10 cellular contexts compared by ENCODE assay signal in the genomic region with DNA sequence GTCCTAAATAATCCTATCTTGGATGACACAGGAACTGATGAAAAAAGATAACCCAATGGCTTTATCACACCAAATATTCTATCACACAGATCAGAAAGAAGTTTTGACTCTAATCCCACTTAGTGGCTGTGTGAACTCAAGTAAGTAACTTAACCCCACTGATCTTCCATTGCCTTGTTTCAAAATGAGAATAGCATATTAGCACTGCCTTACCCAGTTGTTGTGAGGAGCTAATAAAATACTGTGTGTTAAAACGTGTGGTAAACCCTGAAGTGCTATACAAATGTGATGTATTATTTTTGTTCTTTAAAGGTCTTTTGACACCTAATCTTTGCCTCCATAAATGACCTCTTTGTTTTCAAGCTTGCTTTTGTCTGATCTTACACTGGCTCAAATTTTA.
DNase-seq lines count a peak whose midpoint lies in the region; ATAC-seq and TF ChIP-seq lines count a peak whose summit lies in the region.
"Had no signal": no experiment of that assay in that cellular context is flagged by ENCODE, and none has a peak within 500 bp of the region (broad histone marks: within the 10 kb centered on the region; RNA-seq: fewer than 3 reads in every experiment).

No MANE protein-coding gene starts in this region.

- in situ Hi-C loops in brain microvascular endothelial cell (cut with HindIII; ENCODE audit: low pct_ligation_motif_present, low sequenced_read_pairs) = no loop called here
- in situ Hi-C loops in G401 (cut with HindIII; ENCODE audit: low sequenced_read_pairs) = no loop called here

- no peaks in the 10 kb centered on the region for H3K27me3 Mint-ChIP-seq in activated naive CD4-positive, alpha-beta T cell treated with anti-CD3 and anti-CD28 coated beads, Interleukin-2, amount 50 U/mL, for 24 hours
- peaks cover 7% of the 10 kb centered on the region for H3K27me3 Mint-ChIP-seq in activated naive CD4-positive, alpha-beta T cell treated with anti-CD3 and anti-CD28 coated beads for 36 hours (ENCODE audit: low read depth)
- no peaks in the 10 kb centered on the region for H3K27me3 Mint-ChIP-seq in activated T-helper 17 cell treated with anti-CD3 and anti-CD28 coated beads, Interleukin-2, amount 50 U/mL, for 72 hours

- no peaks in the 10 kb centered on the region for H3K27me3 ChIP-seq in brain microvascular endothelial cell (replicated peaks)
- H3K27me3 ChIP-seq: right lobe of liver had no signal

- no peak for TF ChIP-seq CTCF in brain microvascular endothelial cell (IDR thresholded peaks at IDR 0.05; ENCODE audit: low read depth, low read length, missing control alignments)

- no peaks in the 10 kb centered on the region for H3K36me3 ChIP-seq in brain microvascular endothelial cell (replicated peaks)
- H3K36me3 ChIP-seq: right lobe of liver had no signal

- no peak overlapping the region for H3K4me3 ChIP-seq in brain microvascular endothelial cell (ENCODE audit: low read depth, low read length)
- H3K4me3 ChIP-seq: right lobe of liver had no signal

- peak; percentile 9 for ATAC-seq in HG03066 (IDR thresholded peaks at IDR 0.05; ENCODE audit: low read depth, unreplicated experiment)
- no peak for ATAC-seq in activated T-helper 17 cell treated with anti-CD3 and anti-CD28 coated beads, Interleukin-2, amount 50 U/mL, for 72 hours (replicated peaks)

- peak overlapping the region; percentile 85 for H3K27ac Mint-ChIP-seq in activated naive CD4-positive, alpha-beta T cell treated with anti-CD3 and anti-CD28 coated beads, Interleukin-2, amount 50 U/mL, for 24 hours
- H3K27ac Mint-ChIP-seq in activated naive CD4-positive, alpha-beta T cell treated with anti-CD3 and anti-CD28 coated beads for 36 hours = no peak overlapping the region
- peak overlapping the region; percentile 28 for H3K27ac Mint-ChIP-seq in activated T-helper 17 cell treated with anti-CD3 and anti-CD28 coated beads, Interleukin-2, amount 50 U/mL, for 72 hours

- H3K4me3 Mint-ChIP-seq in activated naive CD4-positive, alpha-beta T cell treated with anti-CD3 and anti-CD28 coated beads, Interleukin-2, amount 50 U/mL, for 24 hours = peak overlapping the region; percentile 78
- no peak overlapping the region for H3K4me3 Mint-ChIP-seq in activated naive CD4-positive, alpha-beta T cell treated with anti-CD3 and anti-CD28 coated beads for 36 hours
- H3K4me3 Mint-ChIP-seq in activated T-helper 17 cell treated with anti-CD3 and anti-CD28 coated beads, Interleukin-2, amount 50 U/mL, for 72 hours = peak overlapping the region; percentile 70

- no peak for DNase-seq in activated naive CD4-positive, alpha-beta T cell treated with anti-CD3 and anti-CD28 coated beads for 36 hours
- DNase-seq in DMS53 (lab: John Stamatoyannopoulos, UW) (no peak), brain microvascular endothelial cell (no peak), NCI-H446 (lab: John Stamatoyannopoulos, UW) (no peak), G401 (ENCODE audit: low spot score) (no peak)
- DNase-seq: kidney, right lobe of liver had no signal

- intact Hi-C loops in activated naive CD4-positive, alpha-beta T cell treated with anti-CD3 and anti-CD28 coated beads for 36 hours (cut with micrococcal nuclease) = loop anchor here (1.0 to 5.0 kb wide), 4 partner anchors 20 to 435 kb away; a partner anchor contains a TSS

- H3K9me3 Mint-ChIP-seq in activated naive CD4-positive, alpha-beta T cell treated with anti-CD3 and anti-CD28 coated beads, Interleukin-2, amount 50 U/mL, for 24 hours = no peaks in the 10 kb centered on the region
- H3K9me3 Mint-ChIP-seq in activated naive CD4-positive, alpha-beta T cell treated with anti-CD3 and anti-CD28 coated beads for 36 hours = no peaks in the 10 kb centered on the region
- H3K9me3 Mint-ChIP-seq in activated T-helper 17 cell treated with anti-CD3 and anti-CD28 coated beads, Interleukin-2, amount 50 U/mL, for 72 hours = peaks cover 3% of the 10 kb centered on the region

- CTCF ChIA-PET in activated naive CD4-positive, alpha-beta T cell treated with anti-CD3 and anti-CD28 coated beads for 36 hours (lab: Charles Lee) = interaction anchor here (1.2 to 1.8 kb wide), 5 partner anchors 14 to 58 kb away, joined by 4 to 7 read pairs (median 5); no protein-coding TSS in a partner anchor

- peaks cover 33% of the 10 kb centered on the region for H3K4me1 Mint-ChIP-seq in activated naive CD4-positive, alpha-beta T cell treated with anti-CD3 and anti-CD28 coated beads, Interleukin-2, amount 50 U/mL, for 24 hours
- H3K4me1 Mint-ChIP-seq in activated naive CD4-positive, alpha-beta T cell treated with anti-CD3 and anti-CD28 coated beads for 36 hours (ENCODE audit: low read depth) = peaks cover 32% of the 10 kb centered on the region
- peaks cover 19% of the 10 kb centered on the region for H3K4me1 Mint-ChIP-seq in activated T-helper 17 cell treated with anti-CD3 and anti-CD28 coated beads, Interleukin-2, amount 50 U/mL, for 72 hours

- no peaks in the 10 kb centered on the region for H3K36me3 Mint-ChIP-seq in activated naive CD4-positive, alpha-beta T cell treated with anti-CD3 and anti-CD28 coated beads, Interleukin-2, amount 50 U/mL, for 24 hours
- H3K36me3 Mint-ChIP-seq in activated naive CD4-positive, alpha-beta T cell treated with anti-CD3 and anti-CD28 coated beads for 36 hours (ENCODE audit: low read depth) = no peaks in the 10 kb centered on the region
- no peaks in the 10 kb centered on the region for H3K36me3 Mint-ChIP-seq in activated T-helper 17 cell treated with anti-CD3 and anti-CD28 coated beads, Interleukin-2, amount 50 U/mL, for 72 hours (ENCODE audit: low read depth)

- H3K27ac ChIP-seq in brain microvascular endothelial cell = no peak overlapping the region
- H3K27ac ChIP-seq: right lobe of liver had no signal
